In the genomic region with DNA sequence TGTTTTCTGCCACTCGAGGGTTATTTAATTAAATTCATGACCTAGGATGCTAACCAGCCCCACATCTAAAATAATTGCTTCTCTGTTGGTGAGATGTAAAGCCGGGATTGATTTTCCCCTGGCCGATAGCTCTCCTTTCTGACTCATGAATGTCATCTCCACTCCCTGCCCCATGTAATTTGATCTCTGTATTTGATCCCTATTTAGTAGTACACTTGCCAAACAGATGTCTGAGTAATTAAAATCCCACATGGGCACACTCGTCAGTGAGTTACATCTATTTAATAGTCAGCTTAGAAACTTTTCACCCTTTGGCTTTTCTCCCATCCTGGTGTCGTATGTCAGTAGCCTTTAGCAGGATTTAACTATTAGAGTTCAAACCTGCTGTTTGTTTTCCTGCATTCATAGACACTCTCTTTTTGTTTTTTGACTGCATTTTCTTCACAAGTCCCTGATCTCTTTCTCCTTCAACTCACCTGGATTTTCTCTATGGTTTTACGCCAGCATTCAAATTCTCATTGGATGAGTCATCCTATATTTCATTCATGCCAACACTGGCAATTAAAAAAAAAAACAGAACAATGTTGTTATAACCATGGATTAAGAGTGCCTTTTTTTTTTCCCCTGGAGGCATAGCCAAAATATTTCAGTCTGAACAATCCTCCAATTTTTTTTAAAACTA, we compare ENCODE assay signal across 9 cellular contexts.
DNase-seq lines count a peak whose midpoint lies in the region; ATAC-seq and TF ChIP-seq lines count a peak whose summit lies in the region.
"Had no signal": no experiment of that assay in that cellular context is flagged by ENCODE, and none has a peak within 500 bp of the region (broad histone marks: within the 10 kb centered on the region; RNA-seq: fewer than 3 reads in every experiment).

No MANE protein-coding gene starts in this region.

- in situ Hi-C loops in SK-MEL-5 (cut with HindIII; ENCODE audit: low pct_unique_long_range_greater_than_20kb, low sequenced_read_pairs): no loop called here

- peak; percentile 88 for DNase-seq in AG09319 (ENCODE audit: extremely low read depth, low read depth)
- peak; percentile 87 for DNase-seq in SK-MEL-5 (ENCODE audit: low read depth, low spot score)
- DNase-seq in kidney epithelial cell (ENCODE audit: low read depth): peak; percentile 49
- no peak for DNase-seq in MM.1S
- DNase-seq in GM10248 (ENCODE audit: extremely low spot score): no peak
- no peak for DNase-seq in mucosa of descending colon
- DNase-seq: activated CD4-positive, alpha-beta T cell treated with anti-CD3 and anti-CD28 coated beads, Interleukin-2, amount 50 U/mL, for 48 hours had no signal

- H4K20me1 ChIP-seq in Loucy (ENCODE audit: insufficient read depth, low read length, poor library complexity, severe bottlenecking) (no peaks in the 10 kb centered on the region), MM.1S (ENCODE audit: insufficient read depth, low read length) (no peaks in the 10 kb centered on the region)

- H3K4me3 ChIP-seq in Loucy (ENCODE audit: low read length, poor library complexity, severe bottlenecking) (no peak overlapping the region), kidney epithelial cell (ENCODE audit: low read depth, low read length) (no peak overlapping the region), MM.1S (ENCODE audit: low read length) (no peak overlapping the region), mucosa of descending colon (no peak overlapping the region)

- H3K4me1 ChIP-seq in Loucy (ENCODE audit: insufficient read depth, low read length, poor library complexity, severe bottlenecking): peaks cover 25% of the 10 kb centered on the region
- H3K4me1 ChIP-seq in MM.1S (ENCODE audit: low read length): no peaks in the 10 kb centered on the region
- H3K4me1 ChIP-seq in mucosa of descending colon (ENCODE audit: low read depth): no peaks in the 10 kb centered on the region

- H3K4me2 ChIP-seq in Loucy (ENCODE audit: low read depth, low read length, poor library complexity, severe bottlenecking) (peak overlapping the region; percentile 17), MM.1S (ENCODE audit: low read depth, low read length) (no peak overlapping the region)

- no peak overlapping the region for H3K9ac ChIP-seq in Loucy (ENCODE audit: low read depth, low read length, poor library complexity, severe bottlenecking)
- no peak overlapping the region for H3K9ac ChIP-seq in MM.1S (ENCODE audit: low read length)

- TF ChIP-seq CTCF in AG09319 (IDR thresholded peaks at IDR 0.05; ENCODE audit: low read depth, low read length): no peak
- no peak for TF ChIP-seq CTCF in Loucy (conservative IDR thresholded peaks at IDR 0.05; ENCODE audit: low read length)
- no peak for TF ChIP-seq CTCF in kidney epithelial cell (IDR thresholded peaks at IDR 0.05; ENCODE audit: insufficient read depth, low read length, poor library complexity, severe bottlenecking)
- TF ChIP-seq CTCF in MM.1S (IDR thresholded peaks at IDR 0.05; ENCODE audit: low read length): no peak
- TF ChIP-seq CTCF in GM10248 (IDR thresholded peaks at IDR 0.05; ENCODE audit: control extremely low read depth, extremely low read depth, low read depth, missing control alignments): no peak
- TF ChIP-seq CTCF in mucosa of descending colon (IDR thresholded peaks at IDR 0.05): no peak

- no peaks in the 10 kb centered on the region for H3K36me3 ChIP-seq in Loucy (ENCODE audit: insufficient read depth, low read length)
- H3K36me3 ChIP-seq in kidney epithelial cell (ENCODE audit: control insufficient read depth, insufficient read depth, low read length): no peaks in the 10 kb centered on the region
- H3K36me3 ChIP-seq in MM.1S (replicated peaks; ENCODE audit: insufficient read depth, low read length): no peaks in the 10 kb centered on the region
- H3K36me3 ChIP-seq in mucosa of descending colon (ENCODE audit: low read depth): no peaks in the 10 kb centered on the region

- intact Hi-C loops in mucosa of descending colon (cut with DNase I, micrococcal nuclease): no loop called here

- H3K79me2 ChIP-seq in Loucy (ENCODE audit: insufficient read depth, low read length): no peaks in the 10 kb centered on the region
- H3K79me2 ChIP-seq in MM.1S (ENCODE audit: low read length): no peaks in the 10 kb centered on the region

- H2AFZ ChIP-seq in Loucy (ENCODE audit: low read length): no peak overlapping the region
- H2AFZ ChIP-seq in MM.1S (ENCODE audit: low read length): no peak overlapping the region

- POLR2A ChIA-PET in GM10248 (lab: Yijun Ruan, JAX): no interaction called here

- no peaks in the 10 kb centered on the region for H3F3A ChIP-seq in Loucy (ENCODE audit: low read depth)
- H3F3A ChIP-seq in MM.1S (ENCODE audit: insufficient read depth, low read length): no peaks in the 10 kb centered on the region

- H3K27ac ChIP-seq in MM.1S (ENCODE audit: low read length): no peak overlapping the region

- H3K27me3 ChIP-seq in Loucy (ENCODE audit: insufficient read depth, low read length, poor library complexity, severe bottlenecking) (no peaks in the 10 kb centered on the region), kidney epithelial cell (ENCODE audit: control insufficient read depth, insufficient read depth, low read length) (no peaks in the 10 kb centered on the region), MM.1S (replicated peaks; ENCODE audit: insufficient read depth, low read length) (no peaks in the 10 kb centered on the region)

- no peaks in the 10 kb centered on the region for H3K9me3 ChIP-seq in Loucy (ENCODE audit: insufficient read depth, low read depth, low read length)
- no peaks in the 10 kb centered on the region for H3K9me3 ChIP-seq in MM.1S (replicated peaks; ENCODE audit: insufficient read depth, low read length)
- H3K9me3 ChIP-seq in mucosa of descending colon: no peaks in the 10 kb centered on the region

- H3K9me2 ChIP-seq in Loucy (replicated peaks; ENCODE audit: low read depth, low read length) (no peaks in the 10 kb centered on the region), MM.1S (replicated peaks; ENCODE audit: insufficient read depth, low read length) (no peaks in the 10 kb centered on the region)

- no peak for ATAC-seq in mucosa of descending colon
- ATAC-seq in GM21515 (IDR thresholded peaks at IDR 0.05; ENCODE audit: unreplicated experiment): no peak

- CTCF ChIA-PET in GM10248 (lab: Yijun Ruan, JAX): no interaction called here

Comparison
In these comparisons a context has a peak if more than half of its experiments do, and no peak if none do; other contexts are left out.
1. DNase-seq: peak in AG09319 (single experiment), SK-MEL-5 (single experiment) and kidney epithelial cell (single experiment); none in MM.1S (single experiment), GM10248 (single experiment) and mucosa of descending colon (0 of 3).